Comparison of ENCODE assay signal across 14 cellular contexts in the genomic region with DNA sequence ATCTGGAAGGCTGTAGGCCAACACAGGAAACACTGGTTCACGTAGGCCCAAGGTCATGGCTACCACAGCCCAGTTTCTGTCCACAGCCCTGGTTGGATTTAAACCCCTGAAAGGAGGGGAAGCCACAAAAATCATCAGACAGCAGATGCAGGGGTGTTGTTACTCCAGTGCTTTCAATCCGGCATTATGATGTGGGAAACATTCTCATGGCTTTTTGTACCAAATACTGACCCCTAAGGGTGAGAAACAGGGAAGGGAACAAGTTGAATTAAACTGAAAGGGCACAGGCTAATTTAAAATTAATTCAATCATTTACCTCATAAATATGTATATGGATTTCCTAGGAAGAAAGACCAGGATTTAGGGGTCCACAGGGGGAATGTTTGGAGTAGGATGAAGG.
A peak's percentile ranks its signal among the peaks of the same experiment; 100 is the strongest.
DNase-seq lines count a peak whose midpoint lies in the region; ATAC-seq and TF ChIP-seq lines count a peak whose summit lies in the region.
"Had no signal": no experiment of that assay in that cellular context is flagged by ENCODE, and none has a peak within 500 bp of the region (broad histone marks: within the 10 kb centered on the region; RNA-seq: fewer than 3 reads in every experiment).

No MANE protein-coding gene starts in this region.

- H3K9me3 ChIP-seq in neural progenitor cell (ENCODE audit: low read depth), result no peaks in the 10 kb centered on the region
- no peaks in the 10 kb centered on the region for H3K9me3 ChIP-seq in uterus
- no peaks in the 10 kb centered on the region for H3K9me3 ChIP-seq in effector memory CD4-positive, alpha-beta T cell (ENCODE audit: control insufficient read depth, low read length)
- H3K9me3 ChIP-seq in mucosa of descending colon, result no peaks in the 10 kb centered on the region

- H3K27me3 Mint-ChIP-seq in GM23338 (ENCODE audit: insufficient read depth, low read depth, poor library complexity), result peaks cover 8% of the 10 kb centered on the region
- peaks cover 2% of the 10 kb centered on the region for H3K27me3 Mint-ChIP-seq in neural progenitor cell (ENCODE audit: insufficient read depth, low read depth)
- H3K27me3 Mint-ChIP-seq: activated CD8-positive, alpha-beta memory T cell treated with anti-CD3 and anti-CD28 coated beads, Interleukin-2, amount 10 ng/mL, durations not matched to agents 7 days and 5 days; activated naive CD4-positive, alpha-beta T cell treated with anti-CD3 and anti-CD28 coated beads, Interleukin-2, amount 10 ng/mL, durations not matched to agents 7 days and 5 days had no signal

- no peaks in the 10 kb centered on the region for H3K36me3 ChIP-seq in GM23338 (ENCODE audit: insufficient read depth)
- no peaks in the 10 kb centered on the region for H3K36me3 ChIP-seq in neural progenitor cell
- no peaks in the 10 kb centered on the region for H3K36me3 ChIP-seq in uterus
- no peaks in the 10 kb centered on the region for H3K36me3 ChIP-seq in effector memory CD4-positive, alpha-beta T cell (ENCODE audit: control insufficient read depth, insufficient read depth, low read length)
- H3K36me3 ChIP-seq in mucosa of descending colon (ENCODE audit: low read depth), result no peaks in the 10 kb centered on the region

- TF ChIP-seq CTCF in GM23338 (conservative IDR thresholded peaks at IDR 0.05; ENCODE audit: low read depth in 2 of 2), result peak; percentile 56 to 64
- TF ChIP-seq CTCF in neural progenitor cell (IDR thresholded peaks at IDR 0.05), result peak; percentile 44
- no peak for TF ChIP-seq CTCF in uterus (IDR thresholded peaks at IDR 0.05)
- no peak for TF ChIP-seq CTCF in mucosa of descending colon (IDR thresholded peaks at IDR 0.05)

- H3K79me2 ChIP-seq in GM23338 (replicated peaks; ENCODE audit: insufficient read depth), result no peaks in the 10 kb centered on the region
- H3K79me2 ChIP-seq in neural progenitor cell (ENCODE audit: low read depth), result no peaks in the 10 kb centered on the region

- H3K9me3 Mint-ChIP-seq in GM23338, result no peaks in the 10 kb centered on the region
- H3K9me3 Mint-ChIP-seq in neural progenitor cell, result no peaks in the 10 kb centered on the region

- H3K27me3 ChIP-seq in GM23338 (ENCODE audit: insufficient read depth) (no peaks in the 10 kb centered on the region), neural progenitor cell (no peaks in the 10 kb centered on the region), uterus (no peaks in the 10 kb centered on the region)
- H3K27me3 ChIP-seq in effector memory CD4-positive, alpha-beta T cell (replicated peaks; ENCODE audit: control insufficient read depth, insufficient read depth, low read length, poor library complexity, severe bottlenecking), result no peaks in the 10 kb centered on the region

- H3K4me1 Mint-ChIP-seq in GM23338 (peaks cover 48% of the 10 kb centered on the region), neural progenitor cell (peaks cover 5% of the 10 kb centered on the region)
- H3K4me1 Mint-ChIP-seq: activated CD8-positive, alpha-beta memory T cell treated with anti-CD3 and anti-CD28 coated beads, Interleukin-2, amount 10 ng/mL, durations not matched to agents 7 days and 5 days; activated naive CD4-positive, alpha-beta T cell treated with anti-CD3 and anti-CD28 coated beads, Interleukin-2, amount 10 ng/mL, durations not matched to agents 7 days and 5 days had no signal

- no peaks in the 10 kb centered on the region for H3F3A ChIP-seq in GM23338 (replicated peaks; ENCODE audit: low read depth)
- no peaks in the 10 kb centered on the region for H3F3A ChIP-seq in neural progenitor cell (ENCODE audit: low read depth)

- H3K4me3 ChIP-seq in GM23338 (no peak overlapping the region), neural progenitor cell (no peak overlapping the region), uterus (no peak overlapping the region), mucosa of descending colon (no peak overlapping the region)
- no peak overlapping the region for H3K4me3 ChIP-seq in effector memory CD4-positive, alpha-beta T cell (ENCODE audit: insufficient read depth, low read depth, low read length, poor library complexity, severe bottlenecking)
- H3K4me3 ChIP-seq: SK-N-MC had no signal

- intact Hi-C loops in uterus (cut with DNase I; ENCODE audit: low total_unique reads) (no loop called here), mucosa of descending colon (cut with DNase I, micrococcal nuclease) (no loop called here)

- H3K4me3 Mint-ChIP-seq in GM23338 (no peak overlapping the region), neural progenitor cell (no peak overlapping the region)
- H3K4me3 Mint-ChIP-seq: activated CD8-positive, alpha-beta memory T cell treated with anti-CD3 and anti-CD28 coated beads, Interleukin-2, amount 10 ng/mL, durations not matched to agents 7 days and 5 days; activated naive CD4-positive, alpha-beta T cell treated with anti-CD3 and anti-CD28 coated beads, Interleukin-2, amount 10 ng/mL, durations not matched to agents 7 days and 5 days had no signal

- H3K27ac Mint-ChIP-seq in GM23338 (peak overlapping the region; percentile 63; the same call in 1 of the 2 replicates), neural progenitor cell (no peak overlapping the region)
- H3K27ac Mint-ChIP-seq: activated CD8-positive, alpha-beta memory T cell treated with anti-CD3 and anti-CD28 coated beads, Interleukin-2, amount 10 ng/mL, durations not matched to agents 7 days and 5 days; activated naive CD4-positive, alpha-beta T cell treated with anti-CD3 and anti-CD28 coated beads, Interleukin-2, amount 10 ng/mL, durations not matched to agents 7 days and 5 days had no signal

- H2AFZ ChIP-seq in GM23338 (no peak overlapping the region), neural progenitor cell (replicated peaks) (no peak overlapping the region)

- no peaks in the 10 kb centered on the region for H4K20me1 ChIP-seq in GM23338 (replicated peaks; ENCODE audit: insufficient read depth)
- no peaks in the 10 kb centered on the region for H4K20me1 ChIP-seq in neural progenitor cell (ENCODE audit: low read depth)

- no peaks in the 10 kb centered on the region for H3K9me2 ChIP-seq in GM23338 (ENCODE audit: insufficient read depth)

- ATAC-seq in GM23338 (peak; percentile 58), mucosa of descending colon (no peak)
- ATAC-seq: activated CD8-positive, alpha-beta memory T cell treated with anti-CD3 and anti-CD28 coated beads, Interleukin-2, amount 10 ng/mL, durations not matched to agents 7 days and 5 days had no signal

- H3K4me2 ChIP-seq in GM23338 (no peak overlapping the region), neural progenitor cell (no peak overlapping the region)
- H3K4me2 ChIP-seq: KMS-11 had no signal

- TF ChIP-seq POLR2A in uterus (IDR thresholded peaks at IDR 0.05), result no peak

- H3K4me1 ChIP-seq in GM23338 (ENCODE audit: insufficient read depth) (peaks cover 37% of the 10 kb centered on the region), neural progenitor cell (peaks cover 8% of the 10 kb centered on the region), uterus (no peaks in the 10 kb centered on the region), mucosa of descending colon (ENCODE audit: low read depth) (no peaks in the 10 kb centered on the region)
- no peaks in the 10 kb centered on the region for H3K4me1 ChIP-seq in effector memory CD4-positive, alpha-beta T cell (ENCODE audit: control insufficient read depth, insufficient read depth, low read length, poor library complexity, severe bottlenecking)

- H3K27ac ChIP-seq in GM23338 (ENCODE audit: low read depth) (peak overlapping the region; percentile 62; the same call in 1 of the 2 replicates), neural progenitor cell (no peak overlapping the region), uterus (no peak overlapping the region)
- no peak overlapping the region for H3K27ac ChIP-seq in effector memory CD4-positive, alpha-beta T cell (ENCODE audit: insufficient read depth, low read length, poor library complexity, severe bottlenecking)
- H3K27ac ChIP-seq: HL-60, KMS-11, SK-N-MC had no signal

- H3K36me3 Mint-ChIP-seq in GM23338 (ENCODE audit: low read depth), result peaks cover 5% of the 10 kb centered on the region; the same call in 2 of the 3 replicates
- no peaks in the 10 kb centered on the region for H3K36me3 Mint-ChIP-seq in neural progenitor cell
- H3K36me3 Mint-ChIP-seq: activated CD8-positive, alpha-beta memory T cell treated with anti-CD3 and anti-CD28 coated beads, Interleukin-2, amount 10 ng/mL, durations not matched to agents 7 days and 5 days; activated naive CD4-positive, alpha-beta T cell treated with anti-CD3 and anti-CD28 coated beads, Interleukin-2, amount 10 ng/mL, durations not matched to agents 7 days and 5 days had no signal

- DNase-seq in GM23338 (ENCODE audit: low spot score) (peak; percentile 57), MV-4-11 (lab: John Stamatoyannopoulos, UW) (peak; percentile 56), cerebellar cortex (ENCODE audit: low spot score) (peak; percentile 20), neural progenitor cell (ENCODE audit: low spot score) (peak; percentile 23), uterus (no peak), mucosa of descending colon (no peak)
- DNase-seq in effector memory CD4-positive, alpha-beta T cell, result no peak
- DNase-seq: activated CD8-positive, alpha-beta memory T cell treated with anti-CD3 and anti-CD28 coated beads, Interleukin-2, amount 10 ng/mL, durations not matched to agents 7 days and 5 days; activated naive CD4-positive, alpha-beta T cell treated with anti-CD3 and anti-CD28 coated beads, Interleukin-2, amount 10 ng/mL, durations not matched to agents 7 days and 5 days; kidney; NCI-H187 had no signal

- H3K9ac ChIP-seq in neural progenitor cell, result no peak overlapping the region
- H3K9ac ChIP-seq: KMS-11 had no signal

TF ChIP-seq in GM23338, 12 proteins besides CTCF, POLR2A, EP300 and RAD21 (continues in another document):
- no peak for TF ChIP-seq POLR2AphosphoS5 (IDR thresholded peaks at IDR 0.05; ENCODE audit: low read depth)

Comparison
In these comparisons a context has a peak if more than half of its experiments do, and no peak if none do; other contexts are left out.
1. DNase-seq: peak in GM23338 (single experiment), MV-4-11 (single experiment), cerebellar cortex (single experiment) and neural progenitor cell (single experiment); none in uterus (0 of 2), effector memory CD4-positive, alpha-beta T cell (0 of 3) and mucosa of descending colon (0 of 3).
2. CTCF ChIP-seq: peak in GM23338 (2 of 2) and neural progenitor cell (single experiment); none in uterus (0 of 4) and mucosa of descending colon (single experiment).